In genomic region chr11:12963789-12964536, GRCh38 we compare ENCODE assay signal across 8 cellular contexts. TPM values are rescaled to one million over a fixed set of nuclear protein-coding genes. Genes with fewer than 3 reads are reported as not detected.
A peak's percentile ranks its signal among the peaks of the same experiment; 100 is the strongest.
DNase-seq lines count a peak whose midpoint lies in the region; ATAC-seq and TF ChIP-seq lines count a peak whose summit lies in the region.

No MANE protein-coding gene starts in this region.

- BruUV-seq in A673 (replicated peaks; lab: Mats Ljungman, UMichigan): no TSS peak

- H3K36me3 ChIP-seq in A673 (ENCODE audit: insufficient read depth, low read length, poor library complexity, severe bottlenecking): no peaks in the 10 kb centered on the region

- H3K27me3 Mint-ChIP-seq in activated CD4-positive, alpha-beta memory T cell treated with anti-CD3 and anti-CD28 coated beads for 36 hours: peaks cover 20% of the 10 kb centered on the region
- peaks cover 5% of the 10 kb centered on the region for H3K27me3 Mint-ChIP-seq in mesothelial cell of epicardium (ENCODE audit: low read depth)

- no peak overlapping the region for H3K4me3 Mint-ChIP-seq in activated CD4-positive, alpha-beta memory T cell treated with anti-CD3 and anti-CD28 coated beads for 36 hours
- H3K4me3 Mint-ChIP-seq in mesothelial cell of epicardium: no peak overlapping the region

- H3K27me3 ChIP-seq in A673 (replicated peaks; ENCODE audit: insufficient read depth, low read depth, low read length, poor library complexity): no peaks in the 10 kb centered on the region

- CTCF ChIA-PET in A673 (lab: Charles Lee): interaction anchor here (0.5 to 2.5 kb wide), 6 partner anchors 157 to 956 kb away, joined by 3 to 11 read pairs (median 4); no protein-coding TSS in a partner anchor
- CTCF ChIA-PET in activated CD4-positive, alpha-beta memory T cell treated with anti-CD3 and anti-CD28 coated beads for 36 hours (lab: Charles Lee): interaction anchor here (0.6 to 3.1 kb wide), 24 partner anchors 10 to 501 kb away, joined by 3 to 23 read pairs (median 4); no protein-coding TSS in a partner anchor

- POLR2A ChIA-PET in A673 (lab: Charles Lee; ENCODE audit: low non-redundant PET): no interaction called here
- POLR2A ChIA-PET in activated CD4-positive, alpha-beta memory T cell treated with anti-CD3 and anti-CD28 coated beads for 36 hours (lab: Charles Lee): no interaction called here

- H3K4me1 ChIP-seq in A673 (ENCODE audit: insufficient read depth, low read length, poor library complexity, severe bottlenecking): no peaks in the 10 kb centered on the region

- peak; percentile 91 for ATAC-seq in HG03066 (IDR thresholded peaks at IDR 0.05; ENCODE audit: low read depth, unreplicated experiment)

- peak; percentile 85 for TF ChIP-seq CTCF in A673 (conservative IDR thresholded peaks at IDR 0.05; ENCODE audit: low read depth, low read length)
- TF ChIP-seq CTCF in GM13977 (IDR thresholded peaks at IDR 0.05; ENCODE audit: extremely low read depth, insufficient read depth, missing control alignments): peak; percentile 86
- peak; percentile 87 for TF ChIP-seq CTCF in mesothelial cell of epicardium (IDR thresholded peaks at IDR 0.05; ENCODE audit: unreplicated experiment)

- in situ Hi-C loops in GM13977 (cut with MboI; ENCODE audit: low pct_unique_long_range_greater_than_20kb, low sequenced_read_pairs, unreplicated experiment): loop anchor here (25.0 kb wide), 2 partner anchors 223 to 373 kb away; no protein-coding TSS in a partner anchor

- H3K9me3 ChIP-seq in A673 (ENCODE audit: low read depth, low read length, poor library complexity, severe bottlenecking): no peaks in the 10 kb centered on the region

- H3K27ac ChIP-seq in A673 (ENCODE audit: low read depth, low read length, poor library complexity, severe bottlenecking): no peak overlapping the region

- no peaks in the 10 kb centered on the region for H3K4me1 Mint-ChIP-seq in activated CD4-positive, alpha-beta memory T cell treated with anti-CD3 and anti-CD28 coated beads for 36 hours (ENCODE audit: low read depth)
- H3K4me1 Mint-ChIP-seq in mesothelial cell of epicardium: peaks cover 14% of the 10 kb centered on the region

- DNase-seq in A673 (ENCODE audit: low spot score) (peak; percentile 78), GM13977 (ENCODE audit: low spot score) (peak; percentile 78), NCI-H524 (lab: John Stamatoyannopoulos, UW) (peak; percentile 20 to 72), mesothelial cell of epicardium (ENCODE audit: low spot score in 2 of 2, unreplicated experiment in 2 of 2) (peak; percentile 29 to 83)
- peak; percentile 73 for DNase-seq in activated CD4-positive, alpha-beta memory T cell treated with anti-CD3 and anti-CD28 coated beads for 36 hours
- peak; percentile 37 for DNase-seq in effector CD8-positive, alpha-beta T cell (lab: John Stamatoyannopoulos, UW)
- DNase-seq in stimulated activated CD8-positive, alpha-beta memory T cell treated with anti-CD3 and anti-CD28 coated beads, Interleukin-4, amount 100 ng/mL, for 1 hour (ENCODE audit: low read depth in 2 of 2, low spot score in 1 of 2): peak; percentile 19 to 21

- no peaks in the 10 kb centered on the region for H3K9me3 Mint-ChIP-seq in activated CD4-positive, alpha-beta memory T cell treated with anti-CD3 and anti-CD28 coated beads for 36 hours
- H3K9me3 Mint-ChIP-seq in mesothelial cell of epicardium: no peaks in the 10 kb centered on the region

- H3K4me3 ChIP-seq in A673 (ENCODE audit: low read depth, low read length, poor library complexity, severe bottlenecking): no peak overlapping the region

- H3K36me3 Mint-ChIP-seq in activated CD4-positive, alpha-beta memory T cell treated with anti-CD3 and anti-CD28 coated beads for 36 hours: no peaks in the 10 kb centered on the region
- no peaks in the 10 kb centered on the region for H3K36me3 Mint-ChIP-seq in mesothelial cell of epicardium

- intact Hi-C loops in A673 (cut with micrococcal nuclease; ENCODE audit: unreplicated experiment): loop anchor here (1.0 to 5.0 kb wide), 4 partner anchors 219 to 632 kb away; no protein-coding TSS in a partner anchor
- intact Hi-C loops in activated CD4-positive, alpha-beta memory T cell treated with anti-CD3 and anti-CD28 coated beads for 36 hours (cut with micrococcal nuclease): loop anchor here (1.0 to 2.0 kb wide), 4 partner anchors 219 to 503 kb away; no protein-coding TSS in a partner anchor

- H3K27ac Mint-ChIP-seq in activated CD4-positive, alpha-beta memory T cell treated with anti-CD3 and anti-CD28 coated beads for 36 hours: no peak overlapping the region
- no peak overlapping the region for H3K27ac Mint-ChIP-seq in mesothelial cell of epicardium

RNA-seq across cellular contexts. Expression of gene RASSF10, which starts 45.2 kb away (rescaled TPM):
- 0.15 TPM in 1 of 2 replicates, not detected in the other for total RNA-seq in A673 (2021)
- total RNA-seq in activated CD4-positive, alpha-beta memory T cell treated with anti-CD3 and anti-CD28 coated beads for 36 hours: not detected
- total RNA-seq in mesothelial cell of epicardium: 0.09 to 0.29 TPM (median 0.23 TPM) in 3 replicates

Comparison
In these comparisons a context has a peak if more than half of its experiments do, and no peak if none do; other contexts are left out.
1. DNase-seq: peak in every context shown above with its lines; median percentile 78 in A673; 78 in GM13977; 73 in activated CD4-positive, alpha-beta memory T cell treated with anti-CD3 and anti-CD28 coated beads for 36 hours; 56 in mesothelial cell of epicardium; 46 in NCI-H524; 37 in effector CD8-positive, alpha-beta T cell; 20 in stimulated activated CD8-positive, alpha-beta memory T cell treated with anti-CD3 and anti-CD28 coated beads, Interleukin-4, amount 100 ng/mL, for 1 hour.